Comparison of ENCODE assay signal across 10 cellular contexts in the genomic region with DNA sequence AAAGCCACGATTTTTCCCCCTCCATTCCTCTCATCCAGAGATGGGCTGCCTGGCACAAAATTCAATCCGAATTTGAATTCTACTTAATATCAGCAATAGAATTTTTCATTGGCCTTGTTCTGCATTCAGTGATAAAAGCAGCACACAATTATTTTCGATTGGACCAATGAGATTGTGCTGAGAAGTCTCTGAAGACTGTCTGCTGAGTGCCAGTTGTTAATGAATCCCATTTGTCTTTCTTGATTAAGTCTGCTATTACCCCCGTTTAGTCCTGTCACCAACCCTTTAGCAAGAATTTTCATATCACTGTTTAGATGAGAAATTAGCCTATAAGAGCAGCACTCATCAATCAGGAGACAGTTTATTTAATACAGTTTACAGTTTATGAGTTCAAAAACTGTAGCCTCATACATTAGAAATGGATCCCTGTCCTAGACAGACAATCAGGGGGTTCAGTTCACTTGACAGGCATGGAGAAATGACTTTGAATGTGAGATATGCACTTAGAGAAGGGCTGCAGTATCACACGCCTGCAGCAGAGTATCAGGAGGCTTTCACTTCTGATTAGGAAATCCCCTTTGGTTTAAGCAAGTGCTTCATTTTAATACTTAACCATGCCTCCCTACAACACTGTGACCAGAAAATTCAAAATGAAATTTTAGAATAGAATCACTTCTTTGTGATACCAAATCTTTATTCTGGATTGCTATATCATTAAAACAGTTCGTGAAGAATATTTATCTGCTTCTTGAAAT.
DNase-seq lines count a peak whose midpoint lies in the region; ATAC-seq and TF ChIP-seq lines count a peak whose summit lies in the region.
"Had no signal": no experiment of that assay in that cellular context is flagged by ENCODE, and none has a peak within 500 bp of the region (broad histone marks: within the 10 kb centered on the region; RNA-seq: fewer than 3 reads in every experiment).

No MANE protein-coding gene starts in this region.

- no peaks in the 10 kb centered on the region for H3K9me3 ChIP-seq in PC-9 (ENCODE audit: insufficient read depth, low read depth)
- no peaks in the 10 kb centered on the region for H3K9me3 ChIP-seq in prostate gland

- no peaks in the 10 kb centered on the region for H3K36me3 Mint-ChIP-seq in chondrocyte (ENCODE audit: low read depth)

- DNase-seq in PC-9: no peak
- no peak for DNase-seq in chondrocyte (ENCODE audit: low spot score)
- no peak for DNase-seq in NCI-H526 (lab: John Stamatoyannopoulos, UW)
- no peak for DNase-seq in NCI-H2196 treated with DMSO at 0.1 percent for 48 hours (lab: John Stamatoyannopoulos, UW; ENCODE audit: unreplicated experiment)
- no peak for DNase-seq in prostate gland (ENCODE audit: low spot score)
- DNase-seq: NCI-H748 treated with DMSO at 0.1 percent for 48 hours; stimulated activated CD4-positive, alpha-beta T cell treated with anti-CD3 and anti-CD28 coated beads, Interleukin-2, amount 100 ng/mL, for 48 hours had no signal

- no peaks in the 10 kb centered on the region for H4K20me1 ChIP-seq in PC-9 (ENCODE audit: insufficient read depth)

- no peak overlapping the region for H3K4me3 Mint-ChIP-seq in chondrocyte (ENCODE audit: unreplicated experiment)

- CTCF ChIA-PET in PC-9 (lab: Charles Lee): no interaction called here

- no peaks in the 10 kb centered on the region for H3K27me3 Mint-ChIP-seq in chondrocyte (ENCODE audit: low read depth)

- no peaks in the 10 kb centered on the region; the same call in 1 of the 2 replicates for H3K9me2 ChIP-seq in PC-9 (ENCODE audit: insufficient read depth)

- H2AFZ ChIP-seq in PC-9: 0 out of 2 replicates have a peak overlapping the region, but pooled peaks have one; percentile 1

- no peak for TF ChIP-seq POLR2A in prostate gland (IDR thresholded peaks at IDR 0.05)

- H3K4me1 Mint-ChIP-seq in chondrocyte (ENCODE audit: low read depth): peaks cover 12% of the 10 kb centered on the region

- H3K4me3 ChIP-seq in PC-9 (no peak overlapping the region), rectal smooth muscle tissue (ENCODE audit: low read length) (peak overlapping the region; percentile 16), prostate gland (no peak overlapping the region)

- TF ChIP-seq CTCF in PC-9 (conservative IDR thresholded peaks at IDR 0.05): no peak
- no peak for TF ChIP-seq CTCF in chondrocyte (IDR thresholded peaks at IDR 0.05)
- no peak for TF ChIP-seq CTCF in prostate gland (IDR thresholded peaks at IDR 0.05)

- no peak overlapping the region for H3K4me2 ChIP-seq in PC-9

- no peaks in the 10 kb centered on the region for H3K79me2 ChIP-seq in PC-9 (ENCODE audit: low read depth)

- H3K27me3 ChIP-seq in PC-9 (ENCODE audit: insufficient read depth, low read depth): no peaks in the 10 kb centered on the region
- H3K27me3 ChIP-seq in rectal smooth muscle tissue (ENCODE audit: control insufficient read depth, insufficient read depth, low read length): no peaks in the 10 kb centered on the region
- H3K27me3 ChIP-seq in prostate gland (replicated peaks; ENCODE audit: insufficient read depth): no peaks in the 10 kb centered on the region

- H3K36me3 ChIP-seq in PC-9 (ENCODE audit: low read depth) (no peaks in the 10 kb centered on the region), rectal smooth muscle tissue (ENCODE audit: control insufficient read depth, insufficient read depth, low read length) (no peaks in the 10 kb centered on the region), prostate gland (no peaks in the 10 kb centered on the region)

- H3K27ac ChIP-seq in PC-9 (no peak overlapping the region), rectal smooth muscle tissue (ENCODE audit: low read depth, low read length) (peak overlapping the region; percentile 19), prostate gland (no peak overlapping the region)

- 62% methylated on average over 6 of the region's 6 CpGs for WGBS in prostate gland

- no peaks in the 10 kb centered on the region for H3K4me1 ChIP-seq in PC-9 (replicated peaks; ENCODE audit: insufficient read depth)
- peaks cover 3% of the 10 kb centered on the region for H3K4me1 ChIP-seq in rectal smooth muscle tissue (ENCODE audit: control insufficient read depth, insufficient read depth, low read length)
- no peaks in the 10 kb centered on the region for H3K4me1 ChIP-seq in prostate gland (replicated peaks)

- POLR2A ChIA-PET in PC-9 (lab: Charles Lee; ENCODE audit: unreplicated experiment): no interaction called here

- intact Hi-C loops in PC-9 (cut with micrococcal nuclease; ENCODE audit: unreplicated experiment) (no loop called here), prostate gland (cut with DNase I) (no loop called here)

- ATAC-seq in GM19035 (IDR thresholded peaks at IDR 0.05; ENCODE audit: unreplicated experiment) (peak; percentile 93), HG02840 (IDR thresholded peaks at IDR 0.05; ENCODE audit: low FRiP score, unreplicated experiment) (peak; percentile 99)

- H3K27ac Mint-ChIP-seq in chondrocyte (ENCODE audit: unreplicated experiment): no peak overlapping the region

- no TSS peak for BruUV-seq in PC-9 (replicated peaks; lab: Mats Ljungman, UMichigan)

- H3K9me3 Mint-ChIP-seq in chondrocyte (ENCODE audit: low read depth): peaks cover 2% of the 10 kb centered on the region

- H3K9ac ChIP-seq in rectal smooth muscle tissue (ENCODE audit: low read length): no peak overlapping the region

- no peaks in the 10 kb centered on the region for H3F3A ChIP-seq in PC-9 (ENCODE audit: insufficient read depth, low read depth)
